ENCODE assay signal across 1 cellular context in the genomic region with DNA sequence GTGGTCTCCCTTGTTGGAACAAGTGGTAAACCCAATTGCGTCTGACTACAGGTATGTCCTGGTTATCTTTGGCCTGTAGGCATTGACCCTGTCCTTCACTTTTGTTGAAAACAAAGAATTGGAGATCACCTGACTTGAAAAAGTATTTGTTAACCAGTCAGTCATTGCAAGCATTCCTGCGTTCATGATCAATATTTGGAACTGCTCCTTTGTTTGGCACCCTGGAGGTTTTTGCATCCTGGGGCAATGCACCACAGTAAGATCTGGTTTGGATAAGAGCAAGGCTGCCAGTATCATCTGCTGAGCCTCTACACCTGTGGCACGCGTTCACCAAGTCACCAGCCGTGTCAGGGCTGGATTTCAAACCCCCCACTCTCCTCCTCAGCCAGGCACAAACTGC.
TF ChIP-seq lines count a peak whose summit lies in the region.

No MANE protein-coding gene starts in this region.

TF ChIP-seq in H1, 55 proteins besides CTCF, POLR2A, EP300 and RAD21 (continued from another document):
- TF ChIP-seq, protein P1, sequence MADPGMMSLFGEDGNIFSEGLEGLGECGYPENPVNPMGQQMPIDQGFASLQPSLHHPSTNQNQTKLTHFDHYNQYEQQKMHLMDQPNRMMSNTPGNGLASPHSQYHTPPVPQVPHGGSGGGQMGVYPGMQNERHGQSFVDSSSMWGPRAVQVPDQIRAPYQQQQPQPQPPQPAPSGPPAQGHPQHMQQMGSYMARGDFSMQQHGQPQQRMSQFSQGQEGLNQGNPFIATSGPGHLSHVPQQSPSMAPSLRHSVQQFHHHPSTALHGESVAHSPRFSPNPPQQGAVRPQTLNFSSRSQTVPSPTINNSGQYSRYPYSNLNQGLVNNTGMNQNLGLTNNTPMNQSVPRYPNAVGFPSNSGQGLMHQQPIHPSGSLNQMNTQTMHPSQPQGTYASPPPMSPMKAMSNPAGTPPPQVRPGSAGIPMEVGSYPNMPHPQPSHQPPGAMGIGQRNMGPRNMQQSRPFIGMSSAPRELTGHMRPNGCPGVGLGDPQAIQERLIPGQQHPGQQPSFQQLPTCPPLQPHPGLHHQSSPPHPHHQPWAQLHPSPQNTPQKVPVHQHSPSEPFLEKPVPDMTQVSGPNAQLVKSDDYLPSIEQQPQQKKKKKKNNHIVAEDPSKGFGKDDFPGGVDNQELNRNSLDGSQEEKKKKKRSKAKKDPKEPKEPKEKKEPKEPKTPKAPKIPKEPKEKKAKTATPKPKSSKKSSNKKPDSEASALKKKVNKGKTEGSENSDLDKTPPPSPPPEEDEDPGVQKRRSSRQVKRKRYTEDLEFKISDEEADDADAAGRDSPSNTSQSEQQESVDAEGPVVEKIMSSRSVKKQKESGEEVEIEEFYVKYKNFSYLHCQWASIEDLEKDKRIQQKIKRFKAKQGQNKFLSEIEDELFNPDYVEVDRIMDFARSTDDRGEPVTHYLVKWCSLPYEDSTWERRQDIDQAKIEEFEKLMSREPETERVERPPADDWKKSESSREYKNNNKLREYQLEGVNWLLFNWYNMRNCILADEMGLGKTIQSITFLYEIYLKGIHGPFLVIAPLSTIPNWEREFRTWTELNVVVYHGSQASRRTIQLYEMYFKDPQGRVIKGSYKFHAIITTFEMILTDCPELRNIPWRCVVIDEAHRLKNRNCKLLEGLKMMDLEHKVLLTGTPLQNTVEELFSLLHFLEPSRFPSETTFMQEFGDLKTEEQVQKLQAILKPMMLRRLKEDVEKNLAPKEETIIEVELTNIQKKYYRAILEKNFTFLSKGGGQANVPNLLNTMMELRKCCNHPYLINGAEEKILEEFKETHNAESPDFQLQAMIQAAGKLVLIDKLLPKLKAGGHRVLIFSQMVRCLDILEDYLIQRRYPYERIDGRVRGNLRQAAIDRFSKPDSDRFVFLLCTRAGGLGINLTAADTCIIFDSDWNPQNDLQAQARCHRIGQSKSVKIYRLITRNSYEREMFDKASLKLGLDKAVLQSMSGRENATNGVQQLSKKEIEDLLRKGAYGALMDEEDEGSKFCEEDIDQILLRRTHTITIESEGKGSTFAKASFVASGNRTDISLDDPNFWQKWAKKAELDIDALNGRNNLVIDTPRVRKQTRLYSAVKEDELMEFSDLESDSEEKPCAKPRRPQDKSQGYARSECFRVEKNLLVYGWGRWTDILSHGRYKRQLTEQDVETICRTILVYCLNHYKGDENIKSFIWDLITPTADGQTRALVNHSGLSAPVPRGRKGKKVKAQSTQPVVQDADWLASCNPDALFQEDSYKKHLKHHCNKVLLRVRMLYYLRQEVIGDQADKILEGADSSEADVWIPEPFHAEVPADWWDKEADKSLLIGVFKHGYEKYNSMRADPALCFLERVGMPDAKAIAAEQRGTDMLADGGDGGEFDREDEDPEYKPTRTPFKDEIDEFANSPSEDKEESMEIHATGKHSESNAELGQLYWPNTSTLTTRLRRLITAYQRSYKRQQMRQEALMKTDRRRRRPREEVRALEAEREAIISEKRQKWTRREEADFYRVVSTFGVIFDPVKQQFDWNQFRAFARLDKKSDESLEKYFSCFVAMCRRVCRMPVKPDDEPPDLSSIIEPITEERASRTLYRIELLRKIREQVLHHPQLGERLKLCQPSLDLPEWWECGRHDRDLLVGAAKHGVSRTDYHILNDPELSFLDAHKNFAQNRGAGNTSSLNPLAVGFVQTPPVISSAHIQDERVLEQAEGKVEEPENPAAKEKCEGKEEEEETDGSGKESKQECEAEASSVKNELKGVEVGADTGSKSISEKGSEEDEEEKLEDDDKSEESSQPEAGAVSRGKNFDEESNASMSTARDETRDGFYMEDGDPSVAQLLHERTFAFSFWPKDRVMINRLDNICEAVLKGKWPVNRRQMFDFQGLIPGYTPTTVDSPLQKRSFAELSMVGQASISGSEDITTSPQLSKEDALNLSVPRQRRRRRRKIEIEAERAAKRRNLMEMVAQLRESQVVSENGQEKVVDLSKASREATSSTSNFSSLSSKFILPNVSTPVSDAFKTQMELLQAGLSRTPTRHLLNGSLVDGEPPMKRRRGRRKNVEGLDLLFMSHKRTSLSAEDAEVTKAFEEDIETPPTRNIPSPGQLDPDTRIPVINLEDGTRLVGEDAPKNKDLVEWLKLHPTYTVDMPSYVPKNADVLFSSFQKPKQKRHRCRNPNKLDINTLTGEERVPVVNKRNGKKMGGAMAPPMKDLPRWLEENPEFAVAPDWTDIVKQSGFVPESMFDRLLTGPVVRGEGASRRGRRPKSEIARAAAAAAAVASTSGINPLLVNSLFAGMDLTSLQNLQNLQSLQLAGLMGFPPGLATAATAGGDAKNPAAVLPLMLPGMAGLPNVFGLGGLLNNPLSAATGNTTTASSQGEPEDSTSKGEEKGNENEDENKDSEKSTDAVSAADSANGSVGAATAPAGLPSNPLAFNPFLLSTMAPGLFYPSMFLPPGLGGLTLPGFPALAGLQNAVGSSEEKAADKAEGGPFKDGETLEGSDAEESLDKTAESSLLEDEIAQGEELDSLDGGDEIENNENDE (IDR thresholded peaks at IDR 0.05; ENCODE audit: insufficient replicate concordance, low read length), result no peak
